In the genomic region with DNA sequence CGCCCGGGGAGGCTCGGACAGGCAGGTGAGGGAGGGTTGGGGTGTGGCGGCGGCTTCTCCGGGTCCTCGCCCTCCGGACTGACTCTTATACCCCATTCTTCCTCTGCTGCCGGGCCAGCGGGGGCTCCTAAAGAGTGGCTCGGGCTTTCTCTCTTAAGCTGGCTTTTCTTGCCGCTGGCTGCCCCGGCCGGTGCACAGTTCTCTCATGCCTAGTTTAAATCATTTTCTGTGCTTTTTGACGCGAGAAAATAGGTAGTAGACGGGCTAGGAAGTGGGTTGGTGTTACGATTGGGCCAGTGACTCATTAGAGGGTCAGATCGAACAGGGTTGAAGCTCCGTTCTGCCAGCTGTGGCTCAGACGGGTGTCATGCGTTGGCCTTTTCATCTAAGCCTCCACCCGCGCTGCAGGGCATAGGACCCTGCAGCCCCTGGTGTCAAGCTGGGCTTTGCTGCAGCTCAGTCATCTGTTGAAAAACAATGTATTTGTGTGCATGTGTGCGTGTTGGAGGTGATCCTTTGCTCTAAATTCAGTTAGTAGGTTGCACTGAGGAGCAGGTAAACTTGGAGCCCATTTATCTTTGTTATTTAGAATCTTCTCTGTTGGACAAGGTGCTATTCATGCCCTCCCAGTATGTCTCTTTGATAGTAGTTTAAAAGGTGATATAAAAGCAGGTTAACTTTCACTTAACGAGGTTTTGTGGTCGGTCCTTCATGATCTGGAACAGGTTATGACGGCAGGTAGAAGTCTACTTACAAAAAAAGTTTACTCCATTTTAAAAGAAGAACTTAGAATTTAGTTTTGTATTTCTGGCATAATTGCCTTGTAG, we compare ENCODE assay signal across 1 cellular context.
TF ChIP-seq lines count a peak whose summit lies in the region.

No MANE protein-coding gene starts in this region.

TF ChIP-seq in HepG2, 621 proteins besides CTCF, POLR2A, EP300 and RAD21 (continued from another document and continues in another):
- TF ChIP-seq, protein P1, sequence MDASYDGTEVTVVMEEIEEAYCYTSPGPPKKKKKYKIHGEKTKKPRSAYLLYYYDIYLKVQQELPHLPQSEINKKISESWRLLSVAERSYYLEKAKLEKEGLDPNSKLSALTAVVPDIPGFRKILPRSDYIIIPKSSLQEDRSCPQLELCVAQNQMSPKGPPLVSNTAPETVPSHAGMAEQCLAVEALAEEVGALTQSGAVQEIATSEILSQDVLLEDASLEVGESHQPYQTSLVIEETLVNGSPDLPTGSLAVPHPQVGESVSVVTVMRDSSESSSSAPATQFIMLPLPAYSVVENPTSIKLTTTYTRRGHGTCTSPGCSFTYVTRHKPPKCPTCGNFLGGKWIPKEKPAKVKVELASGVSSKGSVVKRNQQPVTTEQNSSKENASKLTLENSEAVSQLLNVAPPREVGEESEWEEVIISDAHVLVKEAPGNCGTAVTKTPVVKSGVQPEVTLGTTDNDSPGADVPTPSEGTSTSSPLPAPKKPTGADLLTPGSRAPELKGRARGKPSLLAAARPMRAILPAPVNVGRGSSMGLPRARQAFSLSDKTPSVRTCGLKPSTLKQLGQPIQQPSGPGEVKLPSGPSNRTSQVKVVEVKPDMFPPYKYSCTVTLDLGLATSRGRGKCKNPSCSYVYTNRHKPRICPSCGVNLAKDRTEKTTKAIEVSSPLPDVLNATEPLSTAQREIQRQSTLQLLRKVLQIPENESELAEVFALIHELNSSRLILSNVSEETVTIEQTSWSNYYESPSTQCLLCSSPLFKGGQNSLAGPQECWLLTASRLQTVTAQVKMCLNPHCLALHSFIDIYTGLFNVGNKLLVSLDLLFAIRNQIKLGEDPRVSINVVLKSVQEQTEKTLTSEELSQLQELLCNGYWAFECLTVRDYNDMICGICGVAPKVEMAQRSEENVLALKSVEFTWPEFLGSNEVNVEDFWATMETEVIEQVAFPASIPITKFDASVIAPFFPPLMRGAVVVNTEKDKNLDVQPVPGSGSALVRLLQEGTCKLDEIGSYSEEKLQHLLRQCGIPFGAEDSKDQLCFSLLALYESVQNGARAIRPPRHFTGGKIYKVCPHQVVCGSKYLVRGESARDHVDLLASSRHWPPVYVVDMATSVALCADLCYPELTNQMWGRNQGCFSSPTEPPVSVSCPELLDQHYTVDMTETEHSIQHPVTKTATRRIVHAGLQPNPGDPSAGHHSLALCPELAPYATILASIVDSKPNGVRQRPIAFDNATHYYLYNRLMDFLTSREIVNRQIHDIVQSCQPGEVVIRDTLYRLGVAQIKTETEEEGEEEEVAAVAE (CRISPR knock-in tag; IDR thresholded peaks at IDR 0.05; ENCODE audit: borderline replicate concordance), result no peak
- no peak for TF ChIP-seq MEIS1 (CRISPR knock-in tag; IDR thresholded peaks at IDR 0.05; ENCODE audit: borderline replicate concordance)
- TF ChIP-seq ZBTB7A (CRISPR knock-in tag; IDR thresholded peaks at IDR 0.05), result no peak
- TF ChIP-seq DMAP1 (CRISPR knock-in tag; IDR thresholded peaks at IDR 0.05), result peak; percentile 31; the same call in 1 of the 2 replicates
- TF ChIP-seq ZNF660 (CRISPR knock-in tag; IDR thresholded peaks at IDR 0.05; ENCODE audit: borderline replicate concordance, low read depth), result no peak
- TF ChIP-seq, protein P2, sequence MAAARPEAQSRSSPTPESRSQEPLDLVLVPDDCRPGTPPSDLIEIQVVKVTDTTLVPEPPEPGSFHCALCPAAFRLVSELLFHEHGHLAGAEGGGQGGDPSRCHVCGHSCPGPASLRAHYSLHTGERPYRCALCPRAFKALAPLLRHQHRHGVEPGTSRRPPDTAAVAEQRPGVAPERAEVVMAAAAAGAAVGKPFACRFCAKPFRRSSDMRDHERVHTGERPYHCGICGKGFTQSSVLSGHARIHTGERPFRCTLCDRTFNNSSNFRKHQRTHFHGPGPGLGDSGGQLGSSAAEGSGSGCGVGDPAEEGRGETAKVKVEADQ (CRISPR knock-in tag; IDR thresholded peaks at IDR 0.05; ENCODE audit: borderline replicate concordance), result no peak; the same call in 1 of the 2 replicates
- no peak for TF ChIP-seq ZFP82 (CRISPR knock-in tag; IDR thresholded peaks at IDR 0.05; ENCODE audit: borderline replicate concordance)
- no peak for TF ChIP-seq ZNF644 (CRISPR knock-in tag; IDR thresholded peaks at IDR 0.05; ENCODE audit: low read depth)
- TF ChIP-seq SYNCRIP (IDR thresholded peaks at IDR 0.05; ENCODE audit: insufficient read depth, low read depth, low read length), result no peak
- TF ChIP-seq HDAC1 (CRISPR knock-in tag; IDR thresholded peaks at IDR 0.05), result 0 out of 2 replicates have a peak, but pooled peaks have one; percentile 21
- TF ChIP-seq, protein P3, sequence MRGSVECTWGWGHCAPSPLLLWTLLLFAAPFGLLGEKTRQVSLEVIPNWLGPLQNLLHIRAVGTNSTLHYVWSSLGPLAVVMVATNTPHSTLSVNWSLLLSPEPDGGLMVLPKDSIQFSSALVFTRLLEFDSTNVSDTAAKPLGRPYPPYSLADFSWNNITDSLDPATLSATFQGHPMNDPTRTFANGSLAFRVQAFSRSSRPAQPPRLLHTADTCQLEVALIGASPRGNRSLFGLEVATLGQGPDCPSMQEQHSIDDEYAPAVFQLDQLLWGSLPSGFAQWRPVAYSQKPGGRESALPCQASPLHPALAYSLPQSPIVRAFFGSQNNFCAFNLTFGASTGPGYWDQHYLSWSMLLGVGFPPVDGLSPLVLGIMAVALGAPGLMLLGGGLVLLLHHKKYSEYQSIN (CRISPR knock-in tag; IDR thresholded peaks at IDR 0.05; ENCODE audit: borderline replicate concordance), result no peak
- TF ChIP-seq ZNF563 (CRISPR knock-in tag; IDR thresholded peaks at IDR 0.05), result peak; percentile 15; the same call in 1 of the 2 replicates
- TF ChIP-seq MXI1 (IDR thresholded peaks at IDR 0.05; ENCODE audit: borderline replicate concordance, low read depth, low read length), result peak; percentile 39; the same call in 1 of the 3 replicates
- TF ChIP-seq, protein P4, sequence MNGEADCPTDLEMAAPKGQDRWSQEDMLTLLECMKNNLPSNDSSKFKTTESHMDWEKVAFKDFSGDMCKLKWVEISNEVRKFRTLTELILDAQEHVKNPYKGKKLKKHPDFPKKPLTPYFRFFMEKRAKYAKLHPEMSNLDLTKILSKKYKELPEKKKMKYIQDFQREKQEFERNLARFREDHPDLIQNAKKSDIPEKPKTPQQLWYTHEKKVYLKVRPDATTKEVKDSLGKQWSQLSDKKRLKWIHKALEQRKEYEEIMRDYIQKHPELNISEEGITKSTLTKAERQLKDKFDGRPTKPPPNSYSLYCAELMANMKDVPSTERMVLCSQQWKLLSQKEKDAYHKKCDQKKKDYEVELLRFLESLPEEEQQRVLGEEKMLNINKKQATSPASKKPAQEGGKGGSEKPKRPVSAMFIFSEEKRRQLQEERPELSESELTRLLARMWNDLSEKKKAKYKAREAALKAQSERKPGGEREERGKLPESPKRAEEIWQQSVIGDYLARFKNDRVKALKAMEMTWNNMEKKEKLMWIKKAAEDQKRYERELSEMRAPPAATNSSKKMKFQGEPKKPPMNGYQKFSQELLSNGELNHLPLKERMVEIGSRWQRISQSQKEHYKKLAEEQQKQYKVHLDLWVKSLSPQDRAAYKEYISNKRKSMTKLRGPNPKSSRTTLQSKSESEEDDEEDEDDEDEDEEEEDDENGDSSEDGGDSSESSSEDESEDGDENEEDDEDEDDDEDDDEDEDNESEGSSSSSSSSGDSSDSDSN (CRISPR knock-in tag; IDR thresholded peaks at IDR 0.05), result peak; percentile 39
- no peak for TF ChIP-seq KAT7 (CRISPR knock-in tag; IDR thresholded peaks at IDR 0.05; ENCODE audit: borderline replicate concordance)
- no peak for TF ChIP-seq CREM (IDR thresholded peaks at IDR 0.05)
- TF ChIP-seq CREM (CRISPR knock-in tag; IDR thresholded peaks at IDR 0.05), result no peak
- no peak for TF ChIP-seq TCF7L2 (IDR thresholded peaks at IDR 0.05; ENCODE audit: low read depth, low read length)
- no peak for TF ChIP-seq GZF1 (CRISPR knock-in tag; IDR thresholded peaks at IDR 0.05)
- no peak for TF ChIP-seq ZKSCAN1 (IDR thresholded peaks at IDR 0.05; ENCODE audit: low read length)
- no peak for TF ChIP-seq NBN (conservative IDR thresholded peaks at IDR 0.05)
- TF ChIP-seq, protein P5, sequence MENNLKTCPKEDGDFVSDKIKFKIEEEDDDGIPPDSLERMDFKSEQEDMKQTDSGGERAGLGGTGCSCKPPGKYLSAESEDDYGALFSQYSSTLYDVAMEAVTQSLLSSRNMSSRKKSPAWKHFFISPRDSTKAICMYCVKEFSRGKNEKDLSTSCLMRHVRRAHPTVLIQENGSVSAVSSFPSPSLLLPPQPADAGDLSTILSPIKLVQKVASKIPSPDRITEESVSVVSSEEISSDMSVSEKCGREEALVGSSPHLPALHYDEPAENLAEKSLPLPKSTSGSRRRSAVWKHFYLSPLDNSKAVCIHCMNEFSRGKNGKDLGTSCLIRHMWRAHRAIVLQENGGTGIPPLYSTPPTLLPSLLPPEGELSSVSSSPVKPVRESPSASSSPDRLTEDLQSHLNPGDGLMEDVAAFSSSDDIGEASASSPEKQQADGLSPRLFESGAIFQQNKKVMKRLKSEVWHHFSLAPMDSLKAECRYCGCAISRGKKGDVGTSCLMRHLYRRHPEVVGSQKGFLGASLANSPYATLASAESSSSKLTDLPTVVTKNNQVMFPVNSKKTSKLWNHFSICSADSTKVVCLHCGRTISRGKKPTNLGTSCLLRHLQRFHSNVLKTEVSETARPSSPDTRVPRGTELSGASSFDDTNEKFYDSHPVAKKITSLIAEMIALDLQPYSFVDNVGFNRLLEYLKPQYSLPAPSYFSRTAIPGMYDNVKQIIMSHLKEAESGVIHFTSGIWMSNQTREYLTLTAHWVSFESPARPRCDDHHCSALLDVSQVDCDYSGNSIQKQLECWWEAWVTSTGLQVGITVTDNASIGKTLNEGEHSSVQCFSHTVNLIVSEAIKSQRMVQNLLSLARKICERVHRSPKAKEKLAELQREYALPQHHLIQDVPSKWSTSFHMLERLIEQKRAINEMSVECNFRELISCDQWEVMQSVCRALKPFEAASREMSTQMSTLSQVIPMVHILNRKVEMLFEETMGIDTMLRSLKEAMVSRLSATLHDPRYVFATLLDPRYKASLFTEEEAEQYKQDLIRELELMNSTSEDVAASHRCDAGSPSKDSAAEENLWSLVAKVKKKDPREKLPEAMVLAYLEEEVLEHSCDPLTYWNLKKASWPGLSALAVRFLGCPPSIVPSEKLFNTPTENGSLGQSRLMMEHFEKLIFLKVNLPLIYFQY (CRISPR knock-in tag; IDR thresholded peaks at IDR 0.05; ENCODE audit: borderline replicate concordance), result 0 out of 2 replicates have a peak, but pooled peaks have one; percentile 54
- TF ChIP-seq, protein P6, sequence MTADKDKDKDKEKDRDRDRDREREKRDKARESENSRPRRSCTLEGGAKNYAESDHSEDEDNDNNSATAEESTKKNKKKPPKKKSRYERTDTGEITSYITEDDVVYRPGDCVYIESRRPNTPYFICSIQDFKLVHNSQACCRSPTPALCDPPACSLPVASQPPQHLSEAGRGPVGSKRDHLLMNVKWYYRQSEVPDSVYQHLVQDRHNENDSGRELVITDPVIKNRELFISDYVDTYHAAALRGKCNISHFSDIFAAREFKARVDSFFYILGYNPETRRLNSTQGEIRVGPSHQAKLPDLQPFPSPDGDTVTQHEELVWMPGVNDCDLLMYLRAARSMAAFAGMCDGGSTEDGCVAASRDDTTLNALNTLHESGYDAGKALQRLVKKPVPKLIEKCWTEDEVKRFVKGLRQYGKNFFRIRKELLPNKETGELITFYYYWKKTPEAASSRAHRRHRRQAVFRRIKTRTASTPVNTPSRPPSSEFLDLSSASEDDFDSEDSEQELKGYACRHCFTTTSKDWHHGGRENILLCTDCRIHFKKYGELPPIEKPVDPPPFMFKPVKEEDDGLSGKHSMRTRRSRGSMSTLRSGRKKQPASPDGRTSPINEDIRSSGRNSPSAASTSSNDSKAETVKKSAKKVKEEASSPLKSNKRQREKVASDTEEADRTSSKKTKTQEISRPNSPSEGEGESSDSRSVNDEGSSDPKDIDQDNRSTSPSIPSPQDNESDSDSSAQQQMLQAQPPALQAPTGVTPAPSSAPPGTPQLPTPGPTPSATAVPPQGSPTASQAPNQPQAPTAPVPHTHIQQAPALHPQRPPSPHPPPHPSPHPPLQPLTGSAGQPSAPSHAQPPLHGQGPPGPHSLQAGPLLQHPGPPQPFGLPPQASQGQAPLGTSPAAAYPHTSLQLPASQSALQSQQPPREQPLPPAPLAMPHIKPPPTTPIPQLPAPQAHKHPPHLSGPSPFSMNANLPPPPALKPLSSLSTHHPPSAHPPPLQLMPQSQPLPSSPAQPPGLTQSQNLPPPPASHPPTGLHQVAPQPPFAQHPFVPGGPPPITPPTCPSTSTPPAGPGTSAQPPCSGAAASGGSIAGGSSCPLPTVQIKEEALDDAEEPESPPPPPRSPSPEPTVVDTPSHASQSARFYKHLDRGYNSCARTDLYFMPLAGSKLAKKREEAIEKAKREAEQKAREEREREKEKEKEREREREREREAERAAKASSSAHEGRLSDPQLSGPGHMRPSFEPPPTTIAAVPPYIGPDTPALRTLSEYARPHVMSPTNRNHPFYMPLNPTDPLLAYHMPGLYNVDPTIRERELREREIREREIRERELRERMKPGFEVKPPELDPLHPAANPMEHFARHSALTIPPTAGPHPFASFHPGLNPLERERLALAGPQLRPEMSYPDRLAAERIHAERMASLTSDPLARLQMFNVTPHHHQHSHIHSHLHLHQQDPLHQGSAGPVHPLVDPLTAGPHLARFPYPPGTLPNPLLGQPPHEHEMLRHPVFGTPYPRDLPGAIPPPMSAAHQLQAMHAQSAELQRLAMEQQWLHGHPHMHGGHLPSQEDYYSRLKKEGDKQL (CRISPR knock-in tag; IDR thresholded peaks at IDR 0.05; ENCODE audit: low read depth), result no peak
- no peak for TF ChIP-seq ZNF572 (CRISPR knock-in tag; IDR thresholded peaks at IDR 0.05)
- no peak for TF ChIP-seq ZNF839 (CRISPR knock-in tag; IDR thresholded peaks at IDR 0.05; ENCODE audit: borderline replicate concordance)
- TF ChIP-seq, protein P7, sequence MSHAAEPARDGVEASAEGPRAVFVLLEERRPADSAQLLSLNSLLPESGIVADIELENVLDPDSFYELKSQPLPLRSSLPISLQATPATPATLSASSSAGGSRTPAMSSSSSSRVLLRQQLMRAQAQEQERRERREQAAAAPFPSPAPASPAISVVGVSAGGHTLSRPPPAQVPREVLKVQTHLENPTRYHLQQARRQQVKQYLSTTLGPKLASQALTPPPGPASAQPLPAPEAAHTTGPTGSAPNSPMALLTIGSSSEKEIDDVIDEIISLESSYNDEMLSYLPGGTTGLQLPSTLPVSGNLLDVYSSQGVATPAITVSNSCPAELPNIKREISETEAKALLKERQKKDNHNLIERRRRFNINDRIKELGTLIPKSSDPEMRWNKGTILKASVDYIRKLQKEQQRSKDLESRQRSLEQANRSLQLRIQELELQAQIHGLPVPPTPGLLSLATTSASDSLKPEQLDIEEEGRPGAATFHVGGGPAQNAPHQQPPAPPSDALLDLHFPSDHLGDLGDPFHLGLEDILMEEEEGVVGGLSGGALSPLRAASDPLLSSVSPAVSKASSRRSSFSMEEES (CRISPR knock-in tag; IDR thresholded peaks at IDR 0.05), result 0 out of 2 replicates have a peak, but pooled peaks have one; percentile 14
- TF ChIP-seq MTA1 (CRISPR knock-in tag; IDR thresholded peaks at IDR 0.05; ENCODE audit: borderline replicate concordance), result no peak
- no peak for TF ChIP-seq POLR2AphosphoS2 (IDR thresholded peaks at IDR 0.05; ENCODE audit: low read depth, low read length)
- TF ChIP-seq ZIK1 (CRISPR knock-in tag; IDR thresholded peaks at IDR 0.05; ENCODE audit: borderline replicate concordance, low read depth), result no peak
